In genomic region chr2:97312426-97312825, GRCh38 we compare ENCODE assay signal across 6 cellular contexts.
DNase-seq lines count a peak whose midpoint lies in the region; ATAC-seq and TF ChIP-seq lines count a peak whose summit lies in the region.
"Not testable (repeated sequence)": the region's sequence is repeated elsewhere in the genome, so short reads cannot be mapped to it uniquely, and the experiment has no call there.

No MANE protein-coding gene starts in this region.

- H3K4me1 Mint-ChIP-seq in activated CD4-positive, alpha-beta T cell treated with anti-CD3 and anti-CD28 coated beads, Interleukin-2, amount 10 ng/mL, durations not matched to agents 24 days and 14 days: not testable (repeated sequence)

- intact Hi-C loops in activated CD4-positive, alpha-beta T cell treated with anti-CD3 and anti-CD28 coated beads, Interleukin-2, amount 10 ng/mL, durations not matched to agents 24 days and 14 days (cut with micrococcal nuclease); Right ventricle myocardium superior (cut with DNase I); heart left ventricle (cut with DNase I); left cardiac atrium (cut with DNase I): not testable (repeated sequence)

- not testable (repeated sequence) for H3K27ac ChIP-seq in heart left ventricle

- H3K36me3 Mint-ChIP-seq in activated CD4-positive, alpha-beta T cell treated with anti-CD3 and anti-CD28 coated beads, Interleukin-2, amount 10 ng/mL, durations not matched to agents 24 days and 14 days (ENCODE audit: low read depth): not testable (repeated sequence)

- not testable (repeated sequence) for H3K4me3 Mint-ChIP-seq in activated CD4-positive, alpha-beta T cell treated with anti-CD3 and anti-CD28 coated beads, Interleukin-2, amount 10 ng/mL, durations not matched to agents 24 days and 14 days

- ATAC-seq in Right ventricle myocardium superior (ENCODE audit: poor library complexity) (peak; percentile 73), heart left ventricle (peak in 3 of 4 donors; percentile 72 to 88 (median 81)), left cardiac atrium (peak; percentile 27 to 38)

- not testable (repeated sequence) for H3K27me3 Mint-ChIP-seq in activated CD4-positive, alpha-beta T cell treated with anti-CD3 and anti-CD28 coated beads, Interleukin-2, amount 10 ng/mL, durations not matched to agents 24 days and 14 days

- not testable (repeated sequence) for TF ChIP-seq CTCF in heart left ventricle (IDR thresholded peaks at IDR 0.05)

- not testable (repeated sequence) for TF ChIP-seq POLR2A in heart left ventricle (IDR thresholded peaks at IDR 0.05)

- DNase-seq in SK-N-DZ (ENCODE audit: low spot score): peak; percentile 25
- peak; percentile 21 for DNase-seq in activated CD4-positive, alpha-beta T cell treated with anti-CD3 and anti-CD28 coated beads, Interleukin-2, amount 10 ng/mL, durations not matched to agents 24 days and 14 days
- DNase-seq in Right ventricle myocardium superior, heart left ventricle, left cardiac atrium: not testable (repeated sequence)
- peak; percentile 1 for DNase-seq in retina

- not testable (repeated sequence) for H3K4me1 ChIP-seq in heart left ventricle

- not testable (repeated sequence) for H3K36me3 ChIP-seq in heart left ventricle

- not testable (repeated sequence) for H3K9me3 Mint-ChIP-seq in activated CD4-positive, alpha-beta T cell treated with anti-CD3 and anti-CD28 coated beads, Interleukin-2, amount 10 ng/mL, durations not matched to agents 24 days and 14 days

- H3K27ac Mint-ChIP-seq in activated CD4-positive, alpha-beta T cell treated with anti-CD3 and anti-CD28 coated beads, Interleukin-2, amount 10 ng/mL, durations not matched to agents 24 days and 14 days: not testable (repeated sequence)

- WGBS in heart left ventricle, 4 donors: 13% methylated on average over 2 of the region's 3 CpGs; no CpG with 5 or more reads in 3 of the 4 donors

- not testable (repeated sequence) for H3K27me3 ChIP-seq in heart left ventricle

- H3K9me3 ChIP-seq in heart left ventricle: not testable (repeated sequence)

- H3K4me3 ChIP-seq in heart left ventricle: not testable (repeated sequence)
